27 cellular contexts compared by ENCODE assay signal in genomic region chr10:11293332-11293731, GRCh38.
A peak's percentile ranks its signal among the peaks of the same experiment; 100 is the strongest.
DNase-seq lines count a peak whose midpoint lies in the region; ATAC-seq, FAIRE-seq and TF ChIP-seq lines count a peak whose summit lies in the region.
"Had no signal": no experiment of that assay in that cellular context is flagged by ENCODE, and none has a peak within 500 bp of the region (broad histone marks: within the 10 kb centered on the region; RNA-seq: fewer than 3 reads in every experiment).

No MANE protein-coding gene starts in this region.

- H3K36me3 Mint-ChIP-seq in activated naive CD4-positive, alpha-beta T cell treated with anti-CD3 and anti-CD28 coated beads, Interleukin-2, amount 10 ng/mL, durations not matched to agents 7 days and 5 days = peaks cover 89% of the 10 kb centered on the region
- peaks cover 94% of the 10 kb centered on the region for H3K36me3 Mint-ChIP-seq in activated CD8-positive, alpha-beta T cell treated with anti-CD3 and anti-CD28 coated beads, Interleukin-2, amount 10 ng/mL, durations not matched to agents 7 days and 5 days (ENCODE audit: low read depth)
- H3K36me3 Mint-ChIP-seq in naive thymus-derived CD4-positive, alpha-beta T cell = peaks cover 33 to 92% (median 65%) of the 10 kb centered on the region in 5 donors
- H3K36me3 Mint-ChIP-seq in chondrocyte (ENCODE audit: low read depth) = peaks cover 14% of the 10 kb centered on the region

- H3K27me3 ChIP-seq in naive thymus-derived CD4-positive, alpha-beta T cell (ENCODE audit: control insufficient read depth in 2 of 2, insufficient read depth in 2 of 2, low read length in 2 of 2) = no peaks in the 10 kb centered on the region
- H3K27me3 ChIP-seq in upper lobe of left lung (no peaks in the 10 kb centered on the region), small intestine (ENCODE audit: control insufficient read depth in 2 of 2, insufficient read depth in 2 of 2, low read length in 2 of 2) (no peaks in the 10 kb centered on the region)
- H3K27me3 ChIP-seq: gastrocnemius medialis, tibial nerve had no signal

- peaks cover 4% of the 10 kb centered on the region for H3K4me1 Mint-ChIP-seq in activated naive CD4-positive, alpha-beta T cell treated with anti-CD3 and anti-CD28 coated beads, Interleukin-2, amount 10 ng/mL, durations not matched to agents 7 days and 5 days
- H3K4me1 Mint-ChIP-seq in activated CD8-positive, alpha-beta T cell treated with anti-CD3 and anti-CD28 coated beads, Interleukin-2, amount 10 ng/mL, durations not matched to agents 7 days and 5 days (ENCODE audit: low read depth) = peaks cover 12% of the 10 kb centered on the region
- H3K4me1 Mint-ChIP-seq in naive thymus-derived CD4-positive, alpha-beta T cell = peaks cover 9 to 57% (median 23%) of the 10 kb centered on the region in 7 donors
- no peaks in the 10 kb centered on the region for H3K4me1 Mint-ChIP-seq in chondrocyte (ENCODE audit: low read depth)
- H3K4me1 Mint-ChIP-seq: B cell had no signal

- H3K27ac ChIP-seq in naive thymus-derived CD4-positive, alpha-beta T cell (ENCODE audit: low read depth, low read length) = no peak overlapping the region
- H3K27ac ChIP-seq in upper lobe of left lung (no peak overlapping the region), small intestine (ENCODE audit: low read depth in 1 of 2, low read length in 1 of 2) (no peak overlapping the region)
- H3K27ac ChIP-seq: gastrocnemius medialis, SK-N-MC, tibial nerve had no signal

- TF ChIP-seq EP300 in upper lobe of left lung (IDR thresholded peaks at IDR 0.05) = no peak

- ATAC-seq in activated CD8-positive, alpha-beta T cell treated with anti-CD3 and anti-CD28 coated beads, Interleukin-2, amount 10 ng/mL, durations not matched to agents 7 days and 5 days = no peak
- ATAC-seq in naive thymus-derived CD4-positive, alpha-beta T cell = no peak
- ATAC-seq in upper lobe of left lung (ENCODE audit: low FRiP score in 2 of 2) = peak; percentile 18 to 41
- ATAC-seq: gastrocnemius medialis, left colon had no signal

- WGBS in upper lobe of left lung, 2 donors = 93 to 97% methylated on average over 7 of the region's 7 CpGs
- 93 to 94% (median 94%) methylated on average over 7 of the region's 7 CpGs for WGBS in small intestine, 3 donors

- no peak overlapping the region for H3K4me3 ChIP-seq in naive thymus-derived CD4-positive, alpha-beta T cell (ENCODE audit: low read length)
- H3K4me3 ChIP-seq in upper lobe of left lung = no peak overlapping the region
- no peak overlapping the region for H3K4me3 ChIP-seq in small intestine (ENCODE audit: low read depth in 1 of 2, low read length in 2 of 2)
- H3K4me3 ChIP-seq: gastrocnemius medialis, SK-N-MC, tibial nerve had no signal

- no peaks in the 10 kb centered on the region for H3K9me3 Mint-ChIP-seq in activated naive CD4-positive, alpha-beta T cell treated with anti-CD3 and anti-CD28 coated beads, Interleukin-2, amount 10 ng/mL, durations not matched to agents 7 days and 5 days
- H3K9me3 Mint-ChIP-seq in activated CD8-positive, alpha-beta T cell treated with anti-CD3 and anti-CD28 coated beads, Interleukin-2, amount 10 ng/mL, durations not matched to agents 7 days and 5 days (ENCODE audit: insufficient read depth) = no peaks in the 10 kb centered on the region
- peaks cover 0 to 6% (median 0%) of the 10 kb centered on the region in 11 donors for H3K9me3 Mint-ChIP-seq in naive thymus-derived CD4-positive, alpha-beta T cell
- peaks cover 2% of the 10 kb centered on the region for H3K9me3 Mint-ChIP-seq in chondrocyte (ENCODE audit: low read depth)
- H3K9me3 Mint-ChIP-seq: activated CD4-positive, alpha-beta T cell treated with anti-CD3 and anti-CD28 coated beads, Interleukin-2, amount 10 ng/mL, durations not matched to agents 24 days and 14 days; H9 had no signal

- no peaks in the 10 kb centered on the region for H3K27me3 Mint-ChIP-seq in activated naive CD4-positive, alpha-beta T cell treated with anti-CD3 and anti-CD28 coated beads, Interleukin-2, amount 10 ng/mL, durations not matched to agents 7 days and 5 days
- H3K27me3 Mint-ChIP-seq in activated CD8-positive, alpha-beta T cell treated with anti-CD3 and anti-CD28 coated beads, Interleukin-2, amount 10 ng/mL, durations not matched to agents 7 days and 5 days (ENCODE audit: low read depth) = no peaks in the 10 kb centered on the region
- H3K27me3 Mint-ChIP-seq in naive thymus-derived CD4-positive, alpha-beta T cell = no peaks in the 10 kb centered on the region
- H3K27me3 Mint-ChIP-seq in chondrocyte (ENCODE audit: low read depth) = no peaks in the 10 kb centered on the region
- H3K27me3 Mint-ChIP-seq: activated CD4-positive, alpha-beta T cell treated with anti-CD3 and anti-CD28 coated beads, Interleukin-2, amount 10 ng/mL, durations not matched to agents 24 days and 14 days; B cell had no signal

- no peak for DNase-seq in activated naive CD4-positive, alpha-beta T cell treated with anti-CD3 and anti-CD28 coated beads, Interleukin-2, amount 10 ng/mL, durations not matched to agents 7 days and 5 days
- DNase-seq in activated naive CD4-positive, alpha-beta T cell treated with Interleukin-2 at 50 U/mL for 16 hours = no peak
- DNase-seq in activated CD8-positive, alpha-beta T cell treated with anti-CD3 and anti-CD28 coated beads, Interleukin-2, amount 10 ng/mL, durations not matched to agents 7 days and 5 days = no peak
- DNase-seq in naive thymus-derived CD4-positive, alpha-beta T cell = no peak
- no peak for DNase-seq in upper lobe of left lung
- DNase-seq in SW480 (ENCODE audit: low spot score) = no peak
- DNase-seq in small intestine = no peak
- no peak for DNase-seq in chondrocyte (ENCODE audit: low spot score)
- DNase-seq: activated CD4-positive, alpha-beta T cell treated with anti-CD3 and anti-CD28 coated beads, Interleukin-2, amount 10 ng/mL, durations not matched to agents 24 days and 14 days; activated CD8-positive, alpha-beta memory T cell treated with anti-CD3 and anti-CD28 coated beads, Interleukin-2, amount 50 U/mL, for 4 hours; activated gamma-delta T cell; anterior cingulate cortex; cortex of kidney; DMS79; gastrocnemius medialis; GDM1; H9; hippocampal formation; IMR-90; left colon; mesenchymal stem cell; NCI-H1694; NCI-H510A had no signal

- no peaks in the 10 kb centered on the region for H3K4me1 ChIP-seq in naive thymus-derived CD4-positive, alpha-beta T cell (ENCODE audit: control insufficient read depth in 2 of 2, insufficient read depth in 2 of 2, low read length in 2 of 2)
- H3K4me1 ChIP-seq in upper lobe of left lung = no peaks in the 10 kb centered on the region
- H3K4me1 ChIP-seq in small intestine (ENCODE audit: control insufficient read depth in 2 of 2, insufficient read depth in 1 of 2, low read depth in 1 of 2, low read length in 1 of 2) = no peaks in the 10 kb centered on the region
- H3K4me1 ChIP-seq: gastrocnemius medialis had no signal

- no peak for FAIRE-seq in small intestine (lab: Jason Lieb, UNC)
- FAIRE-seq: bronchial epithelial cell had no signal

- CTCF ChIA-PET in activated naive CD4-positive, alpha-beta T cell treated with anti-CD3 and anti-CD28 coated beads, Interleukin-2, amount 10 ng/mL, durations not matched to agents 7 days and 5 days (lab: Charles Lee) = no interaction called here
- CTCF ChIA-PET in activated CD8-positive, alpha-beta T cell treated with anti-CD3 and anti-CD28 coated beads, Interleukin-2, amount 10 ng/mL, durations not matched to agents 7 days and 5 days (lab: Charles Lee) = no interaction called here
- CTCF ChIA-PET in naive thymus-derived CD4-positive, alpha-beta T cell (lab: Charles Lee) = no interaction called here

- H3K4me3 Mint-ChIP-seq in activated naive CD4-positive, alpha-beta T cell treated with anti-CD3 and anti-CD28 coated beads, Interleukin-2, amount 10 ng/mL, durations not matched to agents 7 days and 5 days = no peak overlapping the region
- H3K4me3 Mint-ChIP-seq in activated CD8-positive, alpha-beta T cell treated with anti-CD3 and anti-CD28 coated beads, Interleukin-2, amount 10 ng/mL, durations not matched to agents 7 days and 5 days = no peak overlapping the region
- no peak overlapping the region for H3K4me3 Mint-ChIP-seq in naive thymus-derived CD4-positive, alpha-beta T cell
- no peak overlapping the region for H3K4me3 Mint-ChIP-seq in chondrocyte (ENCODE audit: unreplicated experiment)
- H3K4me3 Mint-ChIP-seq: activated CD4-positive, alpha-beta T cell treated with anti-CD3 and anti-CD28 coated beads, Interleukin-2, amount 10 ng/mL, durations not matched to agents 24 days and 14 days; B cell; H9 had no signal

- H3K36me3 ChIP-seq in naive thymus-derived CD4-positive, alpha-beta T cell (ENCODE audit: control insufficient read depth in 2 of 3, insufficient read depth in 3 of 3, low read length in 3 of 3) = peaks cover 31 to 94% (median 42%) of the 10 kb centered on the region in 3 experiments
- H3K36me3 ChIP-seq in upper lobe of left lung (peaks cover 17 to 97% (median 48%) of the 10 kb centered on the region in 4 donors), small intestine (ENCODE audit: control insufficient read depth in 2 of 2, insufficient read depth in 2 of 2, low read length in 2 of 2) (no peaks in the 10 kb centered on the region)

- intact Hi-C loops in naive thymus-derived CD4-positive, alpha-beta T cell (cut with micrococcal nuclease) = no loop called here

- POLR2A ChIA-PET in activated CD8-positive, alpha-beta T cell treated with anti-CD3 and anti-CD28 coated beads, Interleukin-2, amount 10 ng/mL, durations not matched to agents 7 days and 5 days (lab: Charles Lee) = no interaction called here
- POLR2A ChIA-PET in naive thymus-derived CD4-positive, alpha-beta T cell (lab: Charles Lee) = no interaction called here

- TF ChIP-seq CTCF in upper lobe of left lung (IDR thresholded peaks at IDR 0.05) = no peak
- no peak for TF ChIP-seq CTCF in chondrocyte (IDR thresholded peaks at IDR 0.05)

- no peaks in the 10 kb centered on the region for H3K9me3 ChIP-seq in naive thymus-derived CD4-positive, alpha-beta T cell (ENCODE audit: control insufficient read depth in 2 of 3, low read length in 3 of 3)
- H3K9me3 ChIP-seq in upper lobe of left lung = no peaks in the 10 kb centered on the region
- H3K9me3 ChIP-seq in small intestine (ENCODE audit: control insufficient read depth, low read depth) = no peaks in the 10 kb centered on the region
- H3K9me3 ChIP-seq: gastrocnemius medialis, tibial nerve had no signal

- H3K27ac Mint-ChIP-seq in activated naive CD4-positive, alpha-beta T cell treated with anti-CD3 and anti-CD28 coated beads, Interleukin-2, amount 10 ng/mL, durations not matched to agents 7 days and 5 days = peak overlapping the region; percentile 19
- H3K27ac Mint-ChIP-seq in activated CD8-positive, alpha-beta T cell treated with anti-CD3 and anti-CD28 coated beads, Interleukin-2, amount 10 ng/mL, durations not matched to agents 7 days and 5 days = peak overlapping the region; percentile 30
- peak overlapping the region in 5 of 9 donors; percentile 36 to 74 (median 56) for H3K27ac Mint-ChIP-seq in naive thymus-derived CD4-positive, alpha-beta T cell
- no peak overlapping the region for H3K27ac Mint-ChIP-seq in chondrocyte (ENCODE audit: unreplicated experiment)
- H3K27ac Mint-ChIP-seq: H9 had no signal

- TF ChIP-seq POLR2A in upper lobe of left lung (IDR thresholded peaks at IDR 0.05) = no peak

Comparison
In these comparisons a context has a peak if more than half of its experiments do, and no peak if none do; other contexts are left out.
1. ATAC-seq: peak in upper lobe of left lung (2 of 2); none in activated CD8-positive, alpha-beta T cell treated with anti-CD3 and anti-CD28 coated beads, Interleukin-2, amount 10 ng/mL, durations not matched to agents 7 days and 5 days (single experiment) and naive thymus-derived CD4-positive, alpha-beta T cell (single experiment).